In the genomic region with DNA sequence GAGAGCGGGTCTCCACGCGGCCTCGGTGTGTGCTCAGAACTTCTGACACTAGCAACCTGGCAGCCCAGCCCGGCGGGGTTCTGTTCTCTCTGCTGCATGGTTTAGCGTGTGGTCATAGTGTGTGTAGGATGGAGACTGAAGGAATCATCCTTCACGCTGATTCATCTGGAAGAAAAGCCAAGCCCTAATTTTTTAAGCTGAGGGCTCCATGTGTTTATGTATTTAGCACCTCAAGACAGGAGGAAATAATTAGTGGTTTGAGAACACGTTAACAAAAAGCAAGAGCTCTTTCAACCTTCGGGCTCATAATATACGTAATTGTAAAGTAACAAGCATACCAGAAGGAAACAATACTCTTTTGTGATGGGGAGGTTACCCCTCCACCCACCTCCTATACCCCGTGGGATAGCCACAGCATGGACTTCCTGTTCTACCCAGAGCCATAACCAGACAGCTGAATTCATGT, we compare ENCODE assay signal across 1 cellular context.
TF ChIP-seq lines count a peak whose summit lies in the region.

No MANE protein-coding gene starts in this region.

TF ChIP-seq in H1, 55 proteins besides CTCF, POLR2A, EP300 and RAD21:
- TF ChIP-seq HDAC6 (IDR thresholded peaks at IDR 0.05; ENCODE audit: low read depth, low read length): no peak
- TF ChIP-seq TBP (IDR thresholded peaks at IDR 0.05; ENCODE audit: low read depth, low read length): no peak
- TF ChIP-seq SUZ12 (IDR thresholded peaks at IDR 0.05; ENCODE audit: low read length): no peak
- TF ChIP-seq TEAD4 (IDR thresholded peaks at IDR 0.05; ENCODE audit: low read depth, low read length): no peak
- TF ChIP-seq CHD1 (IDR thresholded peaks at IDR 0.05; ENCODE audit: low read depth, low read length): no peak
- no peak for TF ChIP-seq YY1 (IDR thresholded peaks at IDR 0.05; ENCODE audit: low read depth, low read length)
- TF ChIP-seq CBX8 (IDR thresholded peaks at IDR 0.05; ENCODE audit: borderline replicate concordance, low read depth, low read length): no peak
- no peak for TF ChIP-seq SP2 (IDR thresholded peaks at IDR 0.05; ENCODE audit: low read length)
- no peak for TF ChIP-seq GTF2F1 (IDR thresholded peaks at IDR 0.05; ENCODE audit: borderline replicate concordance, low read depth, low read length)
- TF ChIP-seq CHD2 (IDR thresholded peaks at IDR 0.05; ENCODE audit: low read length): no peak
